In the genomic region with DNA sequence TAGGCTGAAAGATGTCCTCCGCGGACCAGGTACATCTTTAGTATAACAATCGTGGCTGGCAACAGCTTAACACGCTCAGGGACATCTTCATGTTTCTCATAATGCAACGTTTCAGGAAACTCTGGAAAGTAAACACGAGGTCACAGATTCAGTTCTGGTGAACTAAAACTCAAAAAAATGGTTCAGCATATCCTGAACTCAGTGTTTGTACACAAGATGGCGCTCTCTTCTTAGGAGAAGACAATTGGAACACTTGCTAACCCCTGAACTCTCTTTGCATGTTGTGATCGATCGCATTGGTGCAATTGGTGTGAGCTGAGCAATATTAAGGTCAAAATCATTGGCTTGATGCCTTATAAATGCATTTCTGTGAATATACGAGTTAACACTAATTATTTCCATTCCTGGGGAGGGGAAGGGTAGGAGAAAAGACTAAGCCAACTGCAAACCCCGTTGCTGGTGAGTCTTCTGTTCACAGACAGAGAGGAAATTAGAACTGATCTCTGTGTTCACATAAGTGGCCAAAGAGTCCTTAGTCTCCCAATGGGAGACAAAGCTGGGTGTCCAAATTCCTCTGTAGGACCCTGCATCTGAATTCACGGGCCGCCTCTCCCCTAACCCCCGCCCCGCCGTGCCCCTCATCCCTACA, we compare ENCODE assay signal across 8 cellular contexts. TPM values are rescaled to one million over a fixed set of nuclear protein-coding genes. Genes with fewer than 3 reads are reported as not detected.
A peak's percentile ranks its signal among the peaks of the same experiment; 100 is the strongest.
DNase-seq lines count a peak whose midpoint lies in the region; ATAC-seq and TF ChIP-seq lines count a peak whose summit lies in the region.

No MANE protein-coding gene starts in this region.

- H3K4me3 ChIP-seq in Loucy (ENCODE audit: low read length, poor library complexity, severe bottlenecking) = no peak overlapping the region
- no peak overlapping the region for H3K4me3 ChIP-seq in colonic mucosa
- no peak overlapping the region for H3K4me3 ChIP-seq in left lung
- H3K4me3 ChIP-seq in thyroid gland (replicated peaks in 1 of 3) = no peak overlapping the region

- intact Hi-C loops in colonic mucosa (cut with DNase I) = loop anchor here (1.0 to 10.0 kb wide), 2 partner anchors 209 to 1794 kb away; no protein-coding TSS in a partner anchor
- intact Hi-C loops in left lung (cut with DNase I) = loop anchor here (2.0 to 10.0 kb wide), 2 partner anchors 204 to 208 kb away; no protein-coding TSS in a partner anchor
- intact Hi-C loops in thyroid gland (cut with DNase I) = loop anchor here (2.0 kb wide), 1 partner anchor 210 kb away; no protein-coding TSS in a partner anchor

- TF ChIP-seq POLR2A in thyroid gland (IDR thresholded peaks at IDR 0.05) = no peak

- H3F3A ChIP-seq in Loucy (ENCODE audit: low read depth) = no peaks in the 10 kb centered on the region

- peak; percentile 90 for TF ChIP-seq CTCF in Loucy (conservative IDR thresholded peaks at IDR 0.05; ENCODE audit: low read length)
- peak; percentile 75 for TF ChIP-seq CTCF in colonic mucosa (IDR thresholded peaks at IDR 0.05)
- peak; percentile 57 to 60 for TF ChIP-seq CTCF in left lung (IDR thresholded peaks at IDR 0.05)
- peak; percentile 51 to 98 (median 80) for TF ChIP-seq CTCF in thyroid gland (IDR thresholded peaks at IDR 0.05)

- peak overlapping the region; percentile 11 for H3K4me2 ChIP-seq in Loucy (ENCODE audit: low read depth, low read length, poor library complexity, severe bottlenecking)

- H3K27ac ChIP-seq in colonic mucosa = no peak overlapping the region
- H3K27ac ChIP-seq in left lung = no peak overlapping the region
- peak overlapping the region; percentile 37 to 70 (median 52) for H3K27ac ChIP-seq in thyroid gland

- 21 to 29% methylated on average over 16 of the region's 16 CpGs for WGBS in thyroid gland, 2 donors

- peak; percentile 80 for ATAC-seq in GM21825 (IDR thresholded peaks at IDR 0.05; ENCODE audit: unreplicated experiment)
- ATAC-seq in left lung = peak; percentile 75

- no peaks in the 10 kb centered on the region for H3K4me1 ChIP-seq in Loucy (ENCODE audit: insufficient read depth, low read length, poor library complexity, severe bottlenecking)
- H3K4me1 ChIP-seq in colonic mucosa = no peaks in the 10 kb centered on the region
- peaks cover 0 to 8% of the 10 kb centered on the region in 2 donors for H3K4me1 ChIP-seq in left lung
- peaks cover 42 to 55% of the 10 kb centered on the region in 2 donors for H3K4me1 ChIP-seq in thyroid gland

- H3K36me3 ChIP-seq in Loucy (ENCODE audit: insufficient read depth, low read length) (no peaks in the 10 kb centered on the region), colonic mucosa (no peaks in the 10 kb centered on the region), left lung (no peaks in the 10 kb centered on the region), thyroid gland (no peaks in the 10 kb centered on the region)

- no peaks in the 10 kb centered on the region for H3K9me2 ChIP-seq in Loucy (replicated peaks; ENCODE audit: low read depth, low read length)

- H3K27me3 ChIP-seq in Loucy (ENCODE audit: insufficient read depth, low read length, poor library complexity, severe bottlenecking) (no peaks in the 10 kb centered on the region), colonic mucosa (no peaks in the 10 kb centered on the region), left lung (peaks cover 0 to 18% of the 10 kb centered on the region in 2 donors), thyroid gland (no peaks in the 10 kb centered on the region)

- no peaks in the 10 kb centered on the region for H3K79me2 ChIP-seq in Loucy (ENCODE audit: insufficient read depth, low read length)

- H3K9me3 ChIP-seq in Loucy (ENCODE audit: insufficient read depth, low read depth, low read length) = no peaks in the 10 kb centered on the region
- no peaks in the 10 kb centered on the region for H3K9me3 ChIP-seq in colonic mucosa
- no peaks in the 10 kb centered on the region for H3K9me3 ChIP-seq in left lung
- no peaks in the 10 kb centered on the region for H3K9me3 ChIP-seq in thyroid gland

- peak; percentile 16 for DNase-seq in stimulated activated CD4-positive, alpha-beta T cell treated with anti-CD3 and anti-CD28 coated beads, Interleukin-2, amount 100 ng/mL, for 4 hours (ENCODE audit: low read depth)
- no peak for DNase-seq in stimulated activated CD4-positive, alpha-beta T cell treated with anti-CD3 and anti-CD28 coated beads, Interleukin-4, amount 100 ng/mL, for 1 hour
- DNase-seq in RPMI7951 (ENCODE audit: low read depth) = peak; percentile 62
- peak; percentile 38 for DNase-seq in colonic mucosa
- no peak for DNase-seq in left lung
- DNase-seq in thyroid gland = no peak

- H4K20me1 ChIP-seq in Loucy (ENCODE audit: insufficient read depth, low read length, poor library complexity, severe bottlenecking) = no peaks in the 10 kb centered on the region

- H3K9ac ChIP-seq in Loucy (ENCODE audit: low read depth, low read length, poor library complexity, severe bottlenecking) (no peak overlapping the region), colonic mucosa (ENCODE audit: low read depth in 2 of 2, low read length in 2 of 2) (no peak overlapping the region)

- H2AFZ ChIP-seq in Loucy (ENCODE audit: low read length) = peak overlapping the region; percentile 94

RNA-seq across cellular contexts. Expression of a gene that starts 52.6 kb away (rescaled TPM):
- total RNA-seq in RPMI7951 (2014; rRNA removed; shearing (Covaris generic)) = 4.8 and 6.4 TPM in 2 replicates
- total RNA-seq in colonic mucosa (1 to 10 TPM in 1 of 2 donors, under 1 TPM in 1; 0.45 to 1.1 TPM), left lung (1 to 10 TPM; 2.7 to 6.8 TPM), thyroid gland (1 to 10 TPM; 2.7 to 5.0 (median 3.5) TPM)

Comparison
In these comparisons a context has a peak if more than half of its experiments do, and no peak if none do; other contexts are left out.
1. DNase-seq: peak in stimulated activated CD4-positive, alpha-beta T cell treated with anti-CD3 and anti-CD28 coated beads, Interleukin-2, amount 100 ng/mL, for 4 hours (single experiment), RPMI7951 (single experiment) and colonic mucosa (single experiment); none in stimulated activated CD4-positive, alpha-beta T cell treated with anti-CD3 and anti-CD28 coated beads, Interleukin-4, amount 100 ng/mL, for 1 hour (single experiment), left lung (0 of 2) and thyroid gland (0 of 2).
2. H3K27ac ChIP-seq: peak in thyroid gland (3 of 3); none in colonic mucosa (single experiment) and left lung (0 of 2).
3. Peak in every context shown above with its lines, with median percentiles within 50 percentile points of each other: CTCF ChIP-seq.